Comparison of ENCODE assay signal across 8 cellular contexts in the genomic region with DNA sequence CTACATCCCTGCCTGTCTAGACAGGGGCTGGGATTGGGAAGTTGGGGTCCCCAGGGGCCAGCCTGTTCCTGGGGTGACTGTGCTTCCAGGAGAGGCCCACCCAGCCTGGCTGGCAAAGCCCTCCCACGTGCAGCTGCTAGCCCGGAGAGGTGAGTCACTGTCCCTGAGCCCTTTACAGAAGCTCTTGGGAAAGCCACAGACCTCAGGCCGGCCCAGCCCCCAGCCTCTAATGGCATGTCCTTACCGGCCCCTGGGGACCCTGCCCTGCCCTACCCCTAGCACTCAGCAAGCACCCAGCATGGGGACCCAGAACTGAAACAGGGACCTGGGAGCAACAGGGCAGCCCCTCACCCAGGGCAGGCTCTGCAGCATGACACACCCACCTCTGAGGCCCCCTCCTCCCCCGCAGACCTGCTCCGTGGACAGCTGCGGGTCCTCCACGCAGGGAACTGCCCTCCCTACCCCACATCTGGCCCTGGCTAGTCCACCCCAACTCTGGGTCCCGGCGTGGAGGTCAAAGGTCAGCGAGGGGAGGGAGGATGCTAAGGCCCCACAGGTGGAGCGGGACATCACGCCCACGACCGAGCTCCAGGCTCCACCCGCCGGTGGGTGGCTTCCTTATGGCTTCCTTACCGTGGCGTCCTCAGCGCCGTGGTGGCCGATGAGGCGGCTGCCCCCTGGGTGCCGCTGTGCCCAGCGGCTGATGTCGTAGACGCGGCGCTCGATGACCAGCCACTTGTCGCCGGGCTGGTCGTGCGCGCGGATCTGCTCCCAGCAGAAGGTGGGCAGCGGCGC. TPM values are rescaled to one million over a fixed set of nuclear protein-coding genes. Genes with fewer than 3 reads are reported as not detected.
DNase-seq lines count a peak whose midpoint lies in the region; ATAC-seq and TF ChIP-seq lines count a peak whose summit lies in the region.

No MANE protein-coding gene starts in this region.

- no peaks in the 10 kb centered on the region for H3K36me3 Mint-ChIP-seq in activated naive CD4-positive, alpha-beta T cell treated with anti-CD3 and anti-CD28 coated beads, Interleukin-2, amount 10 ng/mL, durations not matched to agents 7 days and 5 days
- no peaks in the 10 kb centered on the region for H3K36me3 Mint-ChIP-seq in glutamatergic neuron (ENCODE audit: unreplicated experiment)

- H3K4me1 Mint-ChIP-seq in activated naive CD4-positive, alpha-beta T cell treated with anti-CD3 and anti-CD28 coated beads, Interleukin-2, amount 10 ng/mL, durations not matched to agents 7 days and 5 days = peaks cover 3% of the 10 kb centered on the region
- H3K4me1 Mint-ChIP-seq in glutamatergic neuron (ENCODE audit: low read depth, unreplicated experiment) = no peaks in the 10 kb centered on the region

- TF ChIP-seq CTCF in glutamatergic neuron (IDR thresholded peaks at IDR 0.05; ENCODE audit: partially characterized antibody, unreplicated experiment) = no peak
- no peak for TF ChIP-seq CTCF in omental fat pad (IDR thresholded peaks at IDR 0.05)

- peak; percentile 62 for DNase-seq in NCI-H2227 (lab: John Stamatoyannopoulos, UW; ENCODE audit: unreplicated experiment)
- DNase-seq in NCI-H2227 treated with DMSO at 0.1 percent for 48 hours (lab: John Stamatoyannopoulos, UW) = no peak
- DNase-seq in NOMO-1 (lab: John Stamatoyannopoulos, UW; ENCODE audit: unreplicated experiment in 2 of 2) = peak; percentile 31 to 58
- peak; percentile 67 for DNase-seq in activated naive CD4-positive, alpha-beta T cell treated with anti-CD3 and anti-CD28 coated beads, Interleukin-2, amount 10 ng/mL, durations not matched to agents 7 days and 5 days
- peak; percentile 62 for DNase-seq in glutamatergic neuron
- peak; percentile 58 for DNase-seq in omental fat pad (ENCODE audit: low spot score)
- DNase-seq in GM19240 (ENCODE audit: insufficient read length, low spot score) = no peak

- no peaks in the 10 kb centered on the region for H3K9me3 Mint-ChIP-seq in activated naive CD4-positive, alpha-beta T cell treated with anti-CD3 and anti-CD28 coated beads, Interleukin-2, amount 10 ng/mL, durations not matched to agents 7 days and 5 days
- H3K9me3 Mint-ChIP-seq in glutamatergic neuron (ENCODE audit: unreplicated experiment) = no peaks in the 10 kb centered on the region

- peak; percentile 26 for ATAC-seq in HG02798 (IDR thresholded peaks at IDR 0.05; ENCODE audit: poor library complexity, unreplicated experiment)
- peak; percentile 41 for ATAC-seq in omental fat pad (ENCODE audit: low FRiP score)

- no peak overlapping the region for H3K27ac Mint-ChIP-seq in activated naive CD4-positive, alpha-beta T cell treated with anti-CD3 and anti-CD28 coated beads, Interleukin-2, amount 10 ng/mL, durations not matched to agents 7 days and 5 days
- H3K27ac Mint-ChIP-seq in glutamatergic neuron (ENCODE audit: unreplicated experiment) = no peak overlapping the region

- CTCF ChIA-PET in activated naive CD4-positive, alpha-beta T cell treated with anti-CD3 and anti-CD28 coated beads, Interleukin-2, amount 10 ng/mL, durations not matched to agents 7 days and 5 days (lab: Charles Lee) = interaction anchor here (0.8 to 1.1 kb wide), 3 partner anchors 20 to 94 kb away, joined by 3 read pairs; no protein-coding TSS in a partner anchor

- peak overlapping the region; percentile 81 for H3K4me3 Mint-ChIP-seq in activated naive CD4-positive, alpha-beta T cell treated with anti-CD3 and anti-CD28 coated beads, Interleukin-2, amount 10 ng/mL, durations not matched to agents 7 days and 5 days
- H3K4me3 Mint-ChIP-seq in glutamatergic neuron (ENCODE audit: unreplicated experiment) = peak overlapping the region; percentile 84

- H3K27me3 Mint-ChIP-seq in activated naive CD4-positive, alpha-beta T cell treated with anti-CD3 and anti-CD28 coated beads, Interleukin-2, amount 10 ng/mL, durations not matched to agents 7 days and 5 days = peaks cover 47% of the 10 kb centered on the region
- peaks cover 6% of the 10 kb centered on the region for H3K27me3 Mint-ChIP-seq in glutamatergic neuron (ENCODE audit: unreplicated experiment)

RNA-seq across cellular contexts. Expression of gene FADS3, which starts 0.6 kb away (rescaled TPM):
- total RNA-seq in glutamatergic neuron (ENCODE audit: unreplicated experiment) = 9.7 TPM
- total RNA-seq in omental fat pad = 100 to 1,000 TPM; 111 to 285 (median 246) TPM

RNA-seq across cellular contexts. Expression of gene RAB3IL1, which starts 26.6 kb away (rescaled TPM):
- 1.3 TPM for total RNA-seq in glutamatergic neuron (ENCODE audit: unreplicated experiment)
- 10 to 100 TPM; 18.5 to 37.8 (median 25.4) TPM for total RNA-seq in omental fat pad

RNA-seq across cellular contexts. Expression of gene BEST1, which starts 59.4 kb away (rescaled TPM):
- total RNA-seq in glutamatergic neuron (ENCODE audit: unreplicated experiment) (4.6 TPM), omental fat pad (10 to 100 TPM in 3 of 4 donors, 1 to 10 TPM in 1; 5.8 to 17.0 (median 12.0) TPM)

Comparison
In these comparisons a context has a peak if more than half of its experiments do, and no peak if none do; other contexts are left out.
1. DNase-seq: peak in NCI-H2227 (single experiment), NOMO-1 (2 of 2), activated naive CD4-positive, alpha-beta T cell treated with anti-CD3 and anti-CD28 coated beads, Interleukin-2, amount 10 ng/mL, durations not matched to agents 7 days and 5 days (single experiment), glutamatergic neuron (single experiment) and omental fat pad (single experiment); none in NCI-H2227 treated with DMSO at 0.1 percent for 48 hours (single experiment) and GM19240 (single experiment).
2. RNA of gene FADS3, which starts 0.6 kb away (total RNA-seq): 111 to 285 TPM in omental fat pad; 9.7 TPM in glutamatergic neuron (single experiment); every median in the first group is over 10 times any median in the second.